1 cellular context compared by ENCODE assay signal in the genomic region with DNA sequence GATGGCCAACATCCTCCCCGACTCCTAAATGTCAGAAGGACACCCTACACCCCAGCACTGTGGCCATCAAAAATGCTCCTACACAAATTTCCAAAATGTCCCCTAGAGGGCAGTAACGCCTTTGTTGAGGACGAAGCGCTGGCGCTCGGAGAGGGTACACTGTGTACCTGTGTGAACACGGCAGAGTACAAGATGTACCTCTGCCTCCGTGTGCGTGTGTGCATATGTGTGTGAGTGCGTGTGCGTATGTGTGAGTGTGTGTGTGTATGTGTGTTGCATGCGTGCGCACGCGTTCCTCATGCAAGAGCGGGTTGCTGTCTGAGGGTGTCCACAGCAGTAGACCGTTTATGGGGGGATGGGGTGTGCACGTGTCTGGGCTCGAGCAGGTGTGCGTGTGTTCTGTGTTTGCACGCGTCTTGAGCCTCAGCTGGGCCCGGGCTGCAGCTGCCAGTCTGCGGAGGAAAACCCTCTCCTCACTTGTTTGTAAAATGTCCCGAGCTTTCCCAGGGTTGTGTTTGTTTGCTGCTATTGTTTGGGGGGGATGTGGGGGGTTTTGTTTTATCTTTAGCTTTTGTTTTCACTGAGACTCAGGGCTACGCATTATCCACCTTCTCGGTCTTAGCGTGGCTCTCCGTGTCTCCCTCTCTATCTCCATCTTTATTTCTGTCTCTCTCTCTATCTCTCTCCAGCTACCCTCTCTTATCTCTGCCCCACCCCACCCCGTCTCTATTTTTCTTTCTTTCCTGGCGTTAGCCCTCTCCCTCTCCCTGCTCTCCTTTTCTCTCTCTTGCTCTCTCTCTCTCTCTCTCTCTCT.
TF ChIP-seq lines count a peak whose summit lies in the region.

No MANE protein-coding gene starts in this region.

TF ChIP-seq in HEK293, 187 proteins besides CTCF, POLR2A, EP300 and RAD21 (continued from another document and continues in another):
- TF ChIP-seq, protein P1, sequence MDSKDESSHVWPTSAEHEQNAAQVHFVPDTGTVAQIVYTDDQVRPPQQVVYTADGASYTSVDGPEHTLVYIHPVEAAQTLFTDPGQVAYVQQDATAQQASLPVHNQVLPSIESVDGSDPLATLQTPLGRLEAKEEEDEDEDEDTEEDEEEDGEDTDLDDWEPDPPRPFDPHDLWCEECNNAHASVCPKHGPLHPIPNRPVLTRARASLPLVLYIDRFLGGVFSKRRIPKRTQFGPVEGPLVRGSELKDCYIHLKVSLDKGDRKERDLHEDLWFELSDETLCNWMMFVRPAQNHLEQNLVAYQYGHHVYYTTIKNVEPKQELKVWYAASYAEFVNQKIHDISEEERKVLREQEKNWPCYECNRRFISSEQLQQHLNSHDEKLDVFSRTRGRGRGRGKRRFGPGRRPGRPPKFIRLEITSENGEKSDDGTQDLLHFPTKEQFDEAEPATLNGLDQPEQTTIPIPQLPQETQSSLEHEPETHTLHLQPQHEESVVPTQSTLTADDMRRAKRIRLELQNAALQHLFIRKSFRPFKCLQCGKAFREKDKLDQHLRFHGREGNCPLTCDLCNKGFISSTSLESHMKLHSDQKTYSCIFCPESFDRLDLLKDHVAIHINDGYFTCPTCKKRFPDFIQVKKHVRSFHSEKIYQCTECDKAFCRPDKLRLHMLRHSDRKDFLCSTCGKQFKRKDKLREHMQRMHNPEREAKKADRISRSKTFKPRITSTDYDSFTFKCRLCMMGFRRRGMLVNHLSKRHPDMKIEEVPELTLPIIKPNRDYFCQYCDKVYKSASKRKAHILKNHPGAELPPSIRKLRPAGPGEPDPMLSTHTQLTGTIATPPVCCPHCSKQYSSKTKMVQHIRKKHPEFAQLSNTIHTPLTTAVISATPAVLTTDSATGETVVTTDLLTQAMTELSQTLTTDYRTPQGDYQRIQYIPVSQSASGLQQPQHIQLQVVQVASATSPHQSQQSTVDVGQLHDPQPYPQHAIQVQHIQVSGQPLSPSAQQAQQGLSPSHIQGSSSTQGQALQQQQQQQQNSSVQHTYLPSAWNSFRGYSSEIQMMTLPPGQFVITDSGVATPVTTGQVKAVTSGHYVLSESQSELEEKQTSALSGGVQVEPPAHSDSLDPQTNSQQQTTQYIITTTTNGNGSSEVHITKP (tag by site-specific recombination; IDR thresholded peaks at IDR 0.05): peak; percentile 66
- TF ChIP-seq ZBTB48 (tag by site-specific recombination; IDR thresholded peaks at IDR 0.05): no peak; the same call in 1 of the 2 replicates
- no peak for TF ChIP-seq HOXD13 (CRISPR knock-in tag; IDR thresholded peaks at IDR 0.05; ENCODE audit: borderline replicate concordance)
- no peak for TF ChIP-seq ZSCAN23 (tag by site-specific recombination; IDR thresholded peaks at IDR 0.05)
- no peak for TF ChIP-seq ZNF354C (tag by site-specific recombination; IDR thresholded peaks at IDR 0.05; ENCODE audit: borderline replicate concordance, low read depth)
- peak; percentile 35; the same call in 1 of the 2 replicates for TF ChIP-seq ZNF398 (tag by site-specific recombination; IDR thresholded peaks at IDR 0.05)
- TF ChIP-seq ZNF776 (tag by site-specific recombination; IDR thresholded peaks at IDR 0.05; ENCODE audit: borderline replicate concordance): no peak
- peak; percentile 63; the same call in 1 of the 2 replicates for TF ChIP-seq ZBTB20 (tag by site-specific recombination; IDR thresholded peaks at IDR 0.05)
- TF ChIP-seq, protein P2, sequence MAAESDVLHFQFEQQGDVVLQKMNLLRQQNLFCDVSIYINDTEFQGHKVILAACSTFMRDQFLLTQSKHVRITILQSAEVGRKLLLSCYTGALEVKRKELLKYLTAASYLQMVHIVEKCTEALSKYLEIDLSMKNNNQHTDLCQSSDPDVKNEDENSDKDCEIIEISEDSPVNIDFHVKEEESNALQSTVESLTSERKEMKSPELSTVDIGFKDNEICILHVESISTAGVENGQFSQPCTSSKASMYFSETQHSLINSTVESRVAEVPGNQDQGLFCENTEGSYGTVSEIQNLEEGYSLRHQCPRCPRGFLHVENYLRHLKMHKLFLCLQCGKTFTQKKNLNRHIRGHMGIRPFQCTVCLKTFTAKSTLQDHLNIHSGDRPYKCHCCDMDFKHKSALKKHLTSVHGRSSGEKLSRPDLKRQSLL (tag by site-specific recombination; IDR thresholded peaks at IDR 0.05): no peak
- TF ChIP-seq ZNF266 (tag by site-specific recombination; IDR thresholded peaks at IDR 0.05; ENCODE audit: low read depth): no peak
- no peak for TF ChIP-seq ZNF362 (tag by site-specific recombination; IDR thresholded peaks at IDR 0.05)
- TF ChIP-seq, protein P3, sequence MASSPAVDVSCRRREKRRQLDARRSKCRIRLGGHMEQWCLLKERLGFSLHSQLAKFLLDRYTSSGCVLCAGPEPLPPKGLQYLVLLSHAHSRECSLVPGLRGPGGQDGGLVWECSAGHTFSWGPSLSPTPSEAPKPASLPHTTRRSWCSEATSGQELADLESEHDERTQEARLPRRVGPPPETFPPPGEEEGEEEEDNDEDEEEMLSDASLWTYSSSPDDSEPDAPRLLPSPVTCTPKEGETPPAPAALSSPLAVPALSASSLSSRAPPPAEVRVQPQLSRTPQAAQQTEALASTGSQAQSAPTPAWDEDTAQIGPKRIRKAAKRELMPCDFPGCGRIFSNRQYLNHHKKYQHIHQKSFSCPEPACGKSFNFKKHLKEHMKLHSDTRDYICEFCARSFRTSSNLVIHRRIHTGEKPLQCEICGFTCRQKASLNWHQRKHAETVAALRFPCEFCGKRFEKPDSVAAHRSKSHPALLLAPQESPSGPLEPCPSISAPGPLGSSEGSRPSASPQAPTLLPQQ (tag by site-specific recombination; IDR thresholded peaks at IDR 0.05): peak; percentile 71; the same call in 1 of the 2 replicates
- no peak for TF ChIP-seq ZNF274 (IDR thresholded peaks at IDR 0.05; ENCODE audit: low read length)
- no peak for TF ChIP-seq ZNF274 (tag by site-specific recombination; IDR thresholded peaks at IDR 0.05; ENCODE audit: borderline replicate concordance)
- TF ChIP-seq ZNF768 (tag by site-specific recombination; IDR thresholded peaks at IDR 0.05): no peak
- TF ChIP-seq ZNF623 (tag by site-specific recombination; IDR thresholded peaks at IDR 0.05): no peak
- TF ChIP-seq ZNF558 (tag by site-specific recombination; IDR thresholded peaks at IDR 0.05): no peak
- no peak for TF ChIP-seq ZNF514 (tag by site-specific recombination; IDR thresholded peaks at IDR 0.05)
- TF ChIP-seq GLIS2 (tag by site-specific recombination; IDR thresholded peaks at IDR 0.05): peak; percentile 38; the same call in 1 of the 2 replicates
- TF ChIP-seq FEZF1 (tag by site-specific recombination; IDR thresholded peaks at IDR 0.05): peak; percentile 18; the same call in 1 of the 2 replicates
- TF ChIP-seq WT1 (tag by site-specific recombination; IDR thresholded peaks at IDR 0.05): no peak
- no peak for TF ChIP-seq OSR2 (tag by site-specific recombination; IDR thresholded peaks at IDR 0.05)
- TF ChIP-seq SCRT1 (tag by site-specific recombination; IDR thresholded peaks at IDR 0.05; ENCODE audit: borderline replicate concordance): peak; percentile 98
- no peak for TF ChIP-seq ZNF658 (tag by site-specific recombination; IDR thresholded peaks at IDR 0.05)
- TF ChIP-seq ZNF626 (tag by site-specific recombination; IDR thresholded peaks at IDR 0.05): no peak
- TF ChIP-seq ZNF704 (tag by site-specific recombination; IDR thresholded peaks at IDR 0.05): no peak
- TF ChIP-seq ZNF335 (tag by site-specific recombination; conservative IDR thresholded peaks at IDR 0.05): peak; percentile 69
- peak; percentile 90 for TF ChIP-seq ZBTB26 (tag by site-specific recombination; optimal IDR thresholded peaks at IDR 0.05)
- peak; percentile 95 for TF ChIP-seq ZNF2 (tag by site-specific recombination; IDR thresholded peaks at IDR 0.05)
- no peak for TF ChIP-seq SP3 (tag by site-specific recombination; IDR thresholded peaks at IDR 0.05)
- TF ChIP-seq ZNF157 (tag by site-specific recombination; IDR thresholded peaks at IDR 0.05): no peak
- TF ChIP-seq ZNF404 (tag by site-specific recombination; IDR thresholded peaks at IDR 0.05): no peak
- TF ChIP-seq ZBTB11 (tag by site-specific recombination; conservative IDR thresholded peaks at IDR 0.05; ENCODE audit: low read depth): no peak
- TF ChIP-seq ZNF366 (tag by site-specific recombination; conservative IDR thresholded peaks at IDR 0.05): no peak; the same call in 1 of the 2 replicates
- no peak for TF ChIP-seq SP2 (tag by site-specific recombination; IDR thresholded peaks at IDR 0.05)
- TF ChIP-seq ZFP69B (tag by site-specific recombination; IDR thresholded peaks at IDR 0.05): peak; percentile 73
- TF ChIP-seq ZNF37A (tag by site-specific recombination; IDR thresholded peaks at IDR 0.05): no peak
- no peak for TF ChIP-seq GFI1B (tag by site-specific recombination; IDR thresholded peaks at IDR 0.05)
- peak; percentile 56; the same call in 1 of the 2 replicates for TF ChIP-seq ZBTB17 (tag by site-specific recombination; IDR thresholded peaks at IDR 0.05)
- no peak for TF ChIP-seq ZBTB8A (tag by site-specific recombination; IDR thresholded peaks at IDR 0.05)
- TF ChIP-seq, protein P4, sequence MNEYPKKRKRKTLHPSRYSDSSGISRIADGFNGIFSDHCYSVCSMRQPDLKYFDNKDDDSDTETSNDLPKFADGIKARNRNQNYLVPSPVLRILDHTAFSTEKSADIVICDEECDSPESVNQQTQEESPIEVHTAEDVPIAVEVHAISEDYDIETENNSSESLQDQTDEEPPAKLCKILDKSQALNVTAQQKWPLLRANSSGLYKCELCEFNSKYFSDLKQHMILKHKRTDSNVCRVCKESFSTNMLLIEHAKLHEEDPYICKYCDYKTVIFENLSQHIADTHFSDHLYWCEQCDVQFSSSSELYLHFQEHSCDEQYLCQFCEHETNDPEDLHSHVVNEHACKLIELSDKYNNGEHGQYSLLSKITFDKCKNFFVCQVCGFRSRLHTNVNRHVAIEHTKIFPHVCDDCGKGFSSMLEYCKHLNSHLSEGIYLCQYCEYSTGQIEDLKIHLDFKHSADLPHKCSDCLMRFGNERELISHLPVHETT (tag by site-specific recombination; IDR thresholded peaks at IDR 0.05): 0 out of 2 replicates have a peak, but pooled peaks have one; percentile 65
- 0 out of 2 replicates have a peak, but pooled peaks have one; percentile 34 for TF ChIP-seq ZNF610 (tag by site-specific recombination; IDR thresholded peaks at IDR 0.05; ENCODE audit: borderline replicate concordance)
